In the genomic region with DNA sequence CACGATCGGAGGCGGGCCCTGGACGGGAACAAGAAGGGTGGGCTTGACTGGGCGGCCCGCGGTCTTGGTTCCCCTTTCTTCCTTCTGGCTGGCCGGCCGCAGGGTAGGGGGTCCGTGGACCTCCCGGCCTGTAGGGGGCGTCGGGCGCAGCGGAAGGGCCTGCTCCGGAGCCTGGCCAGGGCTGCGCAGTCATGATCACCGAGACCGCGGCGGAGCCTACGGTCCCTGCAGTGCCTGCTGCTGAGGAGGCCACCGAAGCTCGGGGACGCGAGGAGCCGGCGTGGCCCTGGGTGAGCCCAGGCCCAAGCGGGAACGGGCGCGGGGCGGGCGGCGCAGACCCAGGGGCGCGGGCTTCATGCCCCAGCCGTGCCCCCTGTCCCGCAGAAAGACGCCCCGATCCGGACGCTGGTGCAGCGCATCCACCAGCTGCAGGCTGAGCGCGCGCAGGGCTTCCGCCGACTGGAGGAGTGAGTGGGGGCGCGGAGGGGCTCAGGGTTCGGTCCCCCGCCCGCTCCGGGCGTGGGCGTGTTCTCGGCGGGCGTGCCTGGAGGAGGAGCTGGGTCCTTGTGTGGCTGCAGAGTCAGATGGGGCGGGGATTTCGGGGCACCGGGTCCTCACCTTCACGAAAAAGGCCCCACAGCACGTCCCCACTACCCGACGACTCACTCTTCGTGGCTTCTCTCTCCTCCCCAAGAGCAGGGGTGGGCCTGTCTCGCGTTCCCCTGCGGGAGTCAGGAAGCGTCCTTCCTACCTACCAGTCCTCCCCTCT, we compare ENCODE assay signal across 8 cellular contexts. TPM values are rescaled to one million over a fixed set of nuclear protein-coding genes. Genes with fewer than 3 reads are reported as not detected.
DNase-seq lines count a peak whose midpoint lies in the region; ATAC-seq and TF ChIP-seq lines count a peak whose summit lies in the region.

Gene REX1BD, plus strand, starts transcription at position 188 of the 769 bp plus-strand sequence. Its CDS starts 4 bp downstream, at position 192.

- in situ Hi-C loops in ACHN (cut with HindIII; ENCODE audit: low pct_ligation_motif_present, low pct_unique_long_range_greater_than_20kb, low sequenced_read_pairs) = no loop called here

- no peaks in the 10 kb centered on the region for H3K9me3 Mint-ChIP-seq in activated B cell treated with CpG ODN at 0.5 μM for 24 hours

- peaks cover 2% of the 10 kb centered on the region for H3K27me3 Mint-ChIP-seq in activated B cell treated with CpG ODN at 0.5 μM for 24 hours

- CTCF ChIA-PET in activated B cell treated with CpG ODN at 0.5 μM for 24 hours (lab: Charles Lee) = interaction anchor here (0.9 to 3.1 kb wide), 12 partner anchors 12 to 278 kb away, joined by 3 to 18 read pairs (median 4); partner anchors contain the start of genes ELL, UBA52 and UPF1

- peak; percentile 61 for TF ChIP-seq CTCF in activated B cell treated with CpG ODN at 0.5 μM for 24 hours (IDR thresholded peaks at IDR 0.05)

- H3K27ac Mint-ChIP-seq in activated B cell treated with CpG ODN at 0.5 μM for 24 hours = peak within 1 kb of the TSS; percentile 83

- peaks cover 41% of the 10 kb centered on the region for H3K4me1 Mint-ChIP-seq in activated B cell treated with CpG ODN at 0.5 μM for 24 hours

- peak within 1 kb of the TSS; percentile 87 for H3K4me3 Mint-ChIP-seq in activated B cell treated with CpG ODN at 0.5 μM for 24 hours

- H3K36me3 Mint-ChIP-seq in activated B cell treated with CpG ODN at 0.5 μM for 24 hours (ENCODE audit: low read depth) = peaks cover 10% of the 10 kb centered on the region

- intact Hi-C loops in activated B cell treated with CpG ODN at 0.5 μM for 24 hours (cut with micrococcal nuclease) = loop anchor here (1.0 to 5.0 kb wide), 10 partner anchors 17 to 384 kb away; partner anchors contain the start of genes COPE, DDX49, FKBP8 and KXD1

- H3K27ac ChIP-seq in caudate nucleus (ENCODE audit: low read depth, low read length) = peak within 1 kb of the TSS; percentile 87

- ATAC-seq in GM18858 (IDR thresholded peaks at IDR 0.05; ENCODE audit: unreplicated experiment) = peak; percentile 65
- ATAC-seq in HG03095 (IDR thresholded peaks at IDR 0.05; ENCODE audit: unreplicated experiment) = peak; percentile 70
- peak; percentile 79 for ATAC-seq in activated B cell treated with CpG ODN at 0.5 μM for 24 hours (ENCODE audit: low read depth)

- POLR2A ChIA-PET in activated B cell treated with CpG ODN at 0.5 μM for 24 hours (lab: Charles Lee) = interaction anchor here (0.6 to 3.4 kb wide), 16 partner anchors 10 to 1178 kb away, joined by 3 to 55 read pairs (median 8); partner anchors contain the start of genes COPE, DDX49, ELL and FKBP8

- DNase-seq in ACHN (peak; percentile 68), NCI-H226 (peak; percentile 59), activated B cell treated with CpG ODN at 0.5 μM for 24 hours (peak; percentile 79), caudate nucleus (lab: John Stamatoyannopoulos, UW) (peak in 58 of 61 donors; percentile 29 to 86 (median 73)), islet precursor cell (peak; percentile 89)
- peak; percentile 76 to 83 (median 79) for DNase-seq in stimulated activated CD4-positive, alpha-beta T cell treated with anti-CD3 and anti-CD28 coated beads, Interleukin-12 subunit alpha, Interleukin-12 subunit beta, amount 100 ng/mL, for 48 hours (ENCODE audit: low read depth in 2 of 3, low spot score in 1 of 3)

RNA-seq across cellular contexts. Expression of gene REX1BD, which starts in this region (rescaled TPM):
- 83.7 and 85.9 TPM in 2 replicates for total RNA-seq in activated B cell treated with CpG ODN at 0.5 μM for 24 hours

Comparison
In these comparisons a context has a peak if more than half of its experiments do, and no peak if none do; other contexts are left out.
1. Peak in every context shown above with its lines: DNase-seq, ATAC-seq and H3K27ac ChIP-seq.